Comparison of ENCODE assay signal across 8 cellular contexts in the genomic region with DNA sequence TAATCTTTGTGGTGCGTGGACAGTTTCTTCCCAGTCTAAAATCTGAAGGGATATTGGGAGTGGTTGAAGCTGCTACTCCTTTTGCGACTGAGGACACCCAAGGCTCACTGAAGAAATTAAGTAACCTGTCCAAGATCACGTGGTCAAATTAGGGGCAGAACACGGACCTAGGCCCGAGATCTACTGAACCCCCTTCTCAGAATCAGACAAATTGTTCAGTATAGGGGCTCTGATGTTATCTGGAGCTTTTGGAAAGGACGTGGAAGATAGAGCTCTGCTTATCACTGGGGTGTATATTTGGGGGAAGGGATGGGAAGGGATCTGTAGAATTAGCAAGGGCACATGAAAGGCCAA. TPM values are rescaled to one million over a fixed set of nuclear protein-coding genes. Genes with fewer than 3 reads are reported as not detected.
A peak's percentile ranks its signal among the peaks of the same experiment; 100 is the strongest.
DNase-seq lines count a peak whose midpoint lies in the region; ATAC-seq and TF ChIP-seq lines count a peak whose summit lies in the region.

No MANE protein-coding gene starts in this region.

- peak overlapping the region; percentile 88 to 97 for H3K9ac ChIP-seq in liver (ENCODE audit: low read depth in 1 of 2, low read length in 2 of 2)

- TF ChIP-seq RAD21 in liver (IDR thresholded peaks at IDR 0.05): no peak

- H3K4me1 Mint-ChIP-seq in activated naive CD4-positive, alpha-beta T cell treated with anti-CD3 and anti-CD28 coated beads, Interleukin-2, amount 10 ng/mL, durations not matched to agents 7 days and 5 days: peaks cover 40% of the 10 kb centered on the region

- H3K27ac ChIP-seq in angular gyrus (ENCODE audit: low read depth, low read length) (peak overlapping the region; percentile 79), liver (ENCODE audit: low read depth in 1 of 2, low read length in 2 of 2) (peak overlapping the region; percentile 92 to 94), upper lobe of right lung (peak overlapping the region; percentile 87)

- TF ChIP-seq CTCF in liver (IDR thresholded peaks at IDR 0.05; ENCODE audit: low read depth, low read length, missing input control): no peak
- TF ChIP-seq CTCF in upper lobe of right lung (IDR thresholded peaks at IDR 0.05): no peak

- DNase-seq in activated naive CD4-positive, alpha-beta T cell treated with anti-CD3 and anti-CD28 coated beads, Interleukin-2, amount 10 ng/mL, durations not matched to agents 7 days and 5 days: no peak
- DNase-seq in activated naive CD4-positive, alpha-beta T cell (lab: John Stamatoyannopoulos, UW): no peak
- DNase-seq in upper lobe of right lung: no peak
- no peak for DNase-seq in activated CD4-positive, alpha-beta T cell treated with anti-CD3 and anti-CD28 coated beads, Interleukin-2, amount 50 U/mL, for 1 hour

- H3K27ac Mint-ChIP-seq in activated naive CD4-positive, alpha-beta T cell treated with anti-CD3 and anti-CD28 coated beads, Interleukin-2, amount 10 ng/mL, durations not matched to agents 7 days and 5 days: peak overlapping the region; percentile 89

- intact Hi-C loops in upper lobe of right lung (cut with DNase I): no loop called here

- no peaks in the 10 kb centered on the region for H3K27me3 Mint-ChIP-seq in activated naive CD4-positive, alpha-beta T cell treated with anti-CD3 and anti-CD28 coated beads, Interleukin-2, amount 10 ng/mL, durations not matched to agents 7 days and 5 days

- no peaks in the 10 kb centered on the region for H3K27me3 ChIP-seq in liver (ENCODE audit: control insufficient read depth in 4 of 4, insufficient read depth in 4 of 4, low read length in 3 of 4)
- H3K27me3 ChIP-seq in upper lobe of right lung: no peaks in the 10 kb centered on the region

- ATAC-seq in upper lobe of right lung: no peak
- no peak for ATAC-seq in HG03439 (IDR thresholded peaks at IDR 0.05; ENCODE audit: unreplicated experiment)
- ATAC-seq in GM18867 (IDR thresholded peaks at IDR 0.05; ENCODE audit: unreplicated experiment): no peak

- H3K4me1 ChIP-seq in liver (ENCODE audit: control insufficient read depth in 4 of 4, insufficient read depth in 4 of 4, low read length in 3 of 4) (peaks cover 2 to 16% (median 10%) of the 10 kb centered on the region in 4 donors), upper lobe of right lung (peaks cover 14% of the 10 kb centered on the region)

- H3K9me3 ChIP-seq in liver (ENCODE audit: control insufficient read depth in 4 of 4, low read length in 3 of 4) (no peaks in the 10 kb centered on the region), upper lobe of right lung (no peaks in the 10 kb centered on the region)

- peak overlapping the region; percentile 97 for H3K4me3 Mint-ChIP-seq in activated naive CD4-positive, alpha-beta T cell treated with anti-CD3 and anti-CD28 coated beads, Interleukin-2, amount 10 ng/mL, durations not matched to agents 7 days and 5 days

- CTCF ChIA-PET in activated naive CD4-positive, alpha-beta T cell treated with anti-CD3 and anti-CD28 coated beads, Interleukin-2, amount 10 ng/mL, durations not matched to agents 7 days and 5 days (lab: Charles Lee): interaction anchor here (0.6 to 2.9 kb wide), 3 partner anchors 254 to 315 kb away, joined by 3 to 12 read pairs (median 4); no protein-coding TSS in a partner anchor

- peaks cover 5% of the 10 kb centered on the region for H3K36me3 Mint-ChIP-seq in activated naive CD4-positive, alpha-beta T cell treated with anti-CD3 and anti-CD28 coated beads, Interleukin-2, amount 10 ng/mL, durations not matched to agents 7 days and 5 days

- WGBS in liver: 3% methylated on average over 6 of the region's 6 CpGs

- H3K36me3 ChIP-seq in liver (ENCODE audit: control insufficient read depth in 4 of 4, insufficient read depth in 3 of 4, low read depth in 1 of 4, low read length in 3 of 4): no peaks in the 10 kb centered on the region
- H3K36me3 ChIP-seq in upper lobe of right lung: no peaks in the 10 kb centered on the region

- H3K9me3 Mint-ChIP-seq in activated naive CD4-positive, alpha-beta T cell treated with anti-CD3 and anti-CD28 coated beads, Interleukin-2, amount 10 ng/mL, durations not matched to agents 7 days and 5 days: no peaks in the 10 kb centered on the region

- H3K4me3 ChIP-seq in liver (ENCODE audit: low read depth in 1 of 3, low read length in 3 of 3) (peak overlapping the region; percentile 89 to 98 (median 95)), upper lobe of right lung (peak overlapping the region; percentile 94)

TF ChIP-seq in liver, 16 proteins besides CTCF, POLR2A, EP300 and RAD21:
- no peak for TF ChIP-seq FOXA1 (IDR thresholded peaks at IDR 0.05)
- no peak for TF ChIP-seq EGR1 (IDR thresholded peaks at IDR 0.05; ENCODE audit: low read depth in 2 of 2)
- no peak for TF ChIP-seq MAX (IDR thresholded peaks at IDR 0.05)
- TF ChIP-seq RXRA (IDR thresholded peaks at IDR 0.05): no peak
- TF ChIP-seq ATF3 (IDR thresholded peaks at IDR 0.05): no peak
- no peak for TF ChIP-seq TAF1 (conservative IDR thresholded peaks at IDR 0.05)
- TF ChIP-seq ZBTB33 (IDR thresholded peaks at IDR 0.05): no peak
- TF ChIP-seq HNF4A (conservative IDR thresholded peaks at IDR 0.05): no peak
- no peak for TF ChIP-seq JUND (IDR thresholded peaks at IDR 0.05)
- no peak for TF ChIP-seq NR2F2 (IDR thresholded peaks at IDR 0.05)
- no peak for TF ChIP-seq GABPA (IDR thresholded peaks at IDR 0.05 in 1 of 2, conservative IDR thresholded peaks at IDR 0.05 in 1 of 2)
- TF ChIP-seq SP1 (IDR thresholded peaks at IDR 0.05): no peak
- TF ChIP-seq, protein P1, sequence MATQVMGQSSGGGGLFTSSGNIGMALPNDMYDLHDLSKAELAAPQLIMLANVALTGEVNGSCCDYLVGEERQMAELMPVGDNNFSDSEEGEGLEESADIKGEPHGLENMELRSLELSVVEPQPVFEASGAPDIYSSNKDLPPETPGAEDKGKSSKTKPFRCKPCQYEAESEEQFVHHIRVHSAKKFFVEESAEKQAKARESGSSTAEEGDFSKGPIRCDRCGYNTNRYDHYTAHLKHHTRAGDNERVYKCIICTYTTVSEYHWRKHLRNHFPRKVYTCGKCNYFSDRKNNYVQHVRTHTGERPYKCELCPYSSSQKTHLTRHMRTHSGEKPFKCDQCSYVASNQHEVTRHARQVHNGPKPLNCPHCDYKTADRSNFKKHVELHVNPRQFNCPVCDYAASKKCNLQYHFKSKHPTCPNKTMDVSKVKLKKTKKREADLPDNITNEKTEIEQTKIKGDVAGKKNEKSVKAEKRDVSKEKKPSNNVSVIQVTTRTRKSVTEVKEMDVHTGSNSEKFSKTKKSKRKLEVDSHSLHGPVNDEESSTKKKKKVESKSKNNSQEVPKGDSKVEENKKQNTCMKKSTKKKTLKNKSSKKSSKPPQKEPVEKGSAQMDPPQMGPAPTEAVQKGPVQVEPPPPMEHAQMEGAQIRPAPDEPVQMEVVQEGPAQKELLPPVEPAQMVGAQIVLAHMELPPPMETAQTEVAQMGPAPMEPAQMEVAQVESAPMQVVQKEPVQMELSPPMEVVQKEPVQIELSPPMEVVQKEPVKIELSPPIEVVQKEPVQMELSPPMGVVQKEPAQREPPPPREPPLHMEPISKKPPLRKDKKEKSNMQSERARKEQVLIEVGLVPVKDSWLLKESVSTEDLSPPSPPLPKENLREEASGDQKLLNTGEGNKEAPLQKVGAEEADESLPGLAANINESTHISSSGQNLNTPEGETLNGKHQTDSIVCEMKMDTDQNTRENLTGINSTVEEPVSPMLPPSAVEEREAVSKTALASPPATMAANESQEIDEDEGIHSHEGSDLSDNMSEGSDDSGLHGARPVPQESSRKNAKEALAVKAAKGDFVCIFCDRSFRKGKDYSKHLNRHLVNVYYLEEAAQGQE (IDR thresholded peaks at IDR 0.05): no peak
- no peak for TF ChIP-seq FOXA2 (IDR thresholded peaks at IDR 0.05)

RNA-seq across cellular contexts. Expression of gene TANGO6, which starts 0.9 kb away (rescaled TPM):
- total RNA-seq in liver (10 to 100 TPM; 11.3 to 40.6 TPM), upper lobe of right lung (19.1 TPM)
- 1 to 10 TPM; 6.8 to 9.6 TPM for polyA plus RNA-seq in liver
